Comparison of ENCODE assay signal across 1 cellular context in the genomic region with DNA sequence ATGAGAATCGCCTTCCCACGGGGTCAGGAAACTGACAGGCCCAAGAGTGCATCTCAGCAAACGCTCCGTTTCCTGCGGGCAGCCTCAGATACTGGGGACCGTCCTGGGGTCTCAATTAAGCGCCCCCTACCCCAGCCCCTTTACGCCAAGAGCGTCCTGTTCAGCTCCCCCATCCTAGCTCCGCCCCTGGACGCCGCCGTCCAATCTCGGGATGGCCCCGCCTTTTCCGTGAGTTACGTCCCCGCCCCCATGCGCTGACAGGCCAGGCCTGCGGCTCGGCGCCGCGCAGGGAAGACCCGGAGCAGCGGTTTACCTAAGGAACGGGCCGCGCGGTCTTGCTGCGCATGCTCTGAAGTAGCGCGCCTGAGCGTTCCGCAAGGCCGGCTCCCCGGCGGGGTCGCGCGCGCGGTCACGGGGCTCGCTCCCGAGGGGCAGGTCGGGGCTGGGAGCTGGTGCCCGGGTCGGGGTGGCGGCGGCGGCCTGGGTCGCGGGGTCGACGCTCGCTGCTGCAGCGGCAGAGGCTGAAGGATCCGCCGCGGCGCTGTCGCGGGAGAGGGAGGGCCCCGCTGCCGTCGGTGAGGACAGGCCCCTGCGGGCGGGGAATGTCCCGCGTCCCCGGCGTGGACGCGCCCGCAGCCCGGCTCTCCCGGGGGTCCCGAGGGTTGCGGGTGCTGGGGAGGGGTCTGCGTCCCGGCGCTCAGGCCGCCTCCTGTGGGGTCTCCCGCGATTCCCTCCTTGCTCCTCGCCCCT.
A peak's percentile ranks its signal among the peaks of the same experiment; 100 is the strongest.
TF ChIP-seq lines count a peak whose summit lies in the region.

A gene with protein sequence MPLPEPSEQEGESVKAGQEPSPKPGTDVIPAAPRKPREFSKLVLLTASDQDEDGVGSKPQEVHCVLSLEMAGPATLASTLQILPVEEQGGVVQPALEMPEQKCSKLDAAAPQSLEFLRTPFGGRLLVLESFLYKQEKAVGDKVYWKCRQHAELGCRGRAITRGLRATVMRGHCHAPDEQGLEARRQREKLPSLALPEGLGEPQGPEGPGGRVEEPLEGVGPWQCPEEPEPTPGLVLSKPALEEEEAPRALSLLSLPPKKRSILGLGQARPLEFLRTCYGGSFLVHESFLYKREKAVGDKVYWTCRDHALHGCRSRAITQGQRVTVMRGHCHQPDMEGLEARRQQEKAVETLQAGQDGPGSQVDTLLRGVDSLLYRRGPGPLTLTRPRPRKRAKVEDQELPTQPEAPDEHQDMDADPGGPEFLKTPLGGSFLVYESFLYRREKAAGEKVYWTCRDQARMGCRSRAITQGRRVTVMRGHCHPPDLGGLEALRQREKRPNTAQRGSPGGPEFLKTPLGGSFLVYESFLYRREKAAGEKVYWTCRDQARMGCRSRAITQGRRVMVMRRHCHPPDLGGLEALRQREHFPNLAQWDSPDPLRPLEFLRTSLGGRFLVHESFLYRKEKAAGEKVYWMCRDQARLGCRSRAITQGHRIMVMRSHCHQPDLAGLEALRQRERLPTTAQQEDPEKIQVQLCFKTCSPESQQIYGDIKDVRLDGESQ (plus strand): TSS at position 352 of the 750 bp plus-strand sequence. CDS start 17,755 bp downstream, outside the sequence.

TF ChIP-seq in K562, 482 proteins besides CTCF, POLR2A, EP300 and RAD21 (continued from another document and continues in another):
- TF ChIP-seq HCFC1 (IDR thresholded peaks at IDR 0.05; ENCODE audit: low read depth, low read length) (peak; percentile 63), CBFB (CRISPR knock-in tag; IDR thresholded peaks at IDR 0.05) (peak; percentile 96), ZNF830 (CRISPR knock-in tag; IDR thresholded peaks at IDR 0.05) (0 out of 2 replicates have a peak, but pooled peaks have one; percentile 59), FOXK2 (conservative IDR thresholded peaks at IDR 0.05 in 1 of 2, IDR thresholded peaks at IDR 0.05 in 1 of 2; ENCODE audit: low read depth in 2 of 2) (peak in 1 of 2 experiments; percentile 44; a peak in 1 of 4 replicates), FOXM1 (IDR thresholded peaks at IDR 0.05; ENCODE audit: low read depth) (peak; percentile 54; the same call in 1 of the 2 replicates), FOXM1 (CRISPR knock-in tag; IDR thresholded peaks at IDR 0.05; ENCODE audit: low read depth) (0 out of 2 replicates have a peak, but pooled peaks have one; percentile 91), HDAC8 (tag; IDR thresholded peaks at IDR 0.05) (peak; percentile 90), TCF3 (CRISPR knock-in tag; IDR thresholded peaks at IDR 0.05) (peak; percentile 11), ZKSCAN8 (CRISPR knock-in tag; IDR thresholded peaks at IDR 0.05) (peak; percentile 57; the same call in 1 of the 2 replicates), ZNF436 (CRISPR knock-in tag; IDR thresholded peaks at IDR 0.05) (no peak), NONO (IDR thresholded peaks at IDR 0.05; ENCODE audit: low read depth in 2 of 2, low read length in 1 of 2) (peak; percentile 79 to 94; a peak in 3 of 4 replicates), ZNF586 (CRISPR knock-in tag; conservative IDR thresholded peaks at IDR 0.05) (no peak), RBM17 (IDR thresholded peaks at IDR 0.05; ENCODE audit: borderline replicate concordance, low read depth, low read length) (no peak), JUND (IDR thresholded peaks at IDR 0.05; ENCODE audit: borderline replicate concordance, low read depth, low read length) (peak; percentile 50; the same call in 1 of the 2 replicates), JUND (tag; IDR thresholded peaks at IDR 0.05; ENCODE audit: borderline replicate concordance, low read depth, low read length) (peak; percentile 32; the same call in 1 of the 3 replicates), E2F3 (CRISPR knock-in tag; IDR thresholded peaks at IDR 0.05) (peak; percentile 78), ZNF23 (CRISPR knock-in tag; IDR thresholded peaks at IDR 0.05) (no peak), CREB1 (IDR thresholded peaks at IDR 0.05) (peak; percentile 36; the same call in 1 of the 2 replicates), CREB1 (CRISPR knock-in tag; IDR thresholded peaks at IDR 0.05) (peak; percentile 85), HMGN3 (IDR thresholded peaks at IDR 0.05; ENCODE audit: borderline replicate concordance, extremely low read depth, insufficient read length, low read depth, low read length) (peak; percentile 77), ZNF175 (CRISPR knock-in tag; IDR thresholded peaks at IDR 0.05; ENCODE audit: low read depth) (peak; percentile 70; the same call in 1 of the 2 replicates), FIP1L1 (IDR thresholded peaks at IDR 0.05; ENCODE audit: low read depth, low read length, poor library complexity, severe bottlenecking) (peak; percentile 93), RBBP5 (IDR thresholded peaks at IDR 0.05; ENCODE audit: borderline replicate concordance, insufficient read depth, low read length, poor library complexity, severe bottlenecking) (peak; percentile 72), COPS2 (conservative IDR thresholded peaks at IDR 0.05) (no peak), KLF1 (tag; IDR thresholded peaks at IDR 0.05) (peak; percentile 44; the same call in 1 of the 2 replicates), SMAD4 (CRISPR knock-in tag; conservative IDR thresholded peaks at IDR 0.05) (peak; percentile 92), ZBTB1 (CRISPR knock-in tag; IDR thresholded peaks at IDR 0.05; ENCODE audit: borderline replicate concordance, low read depth) (0 out of 2 replicates have a peak, but pooled peaks have one; percentile 55), SIN3A (IDR thresholded peaks at IDR 0.05; ENCODE audit: borderline replicate concordance in 2 of 2, control insufficient read depth in 1 of 2, low read depth in 2 of 2, low read length in 2 of 2) (peak in 1 of 2 experiments; percentile 39; a peak in 1 of 4 replicates), NRF1 (conservative IDR thresholded peaks at IDR 0.05 in 1 of 2, IDR thresholded peaks at IDR 0.05 in 1 of 2) (peak; percentile 95 to 96), RCOR1 (IDR thresholded peaks at IDR 0.05; ENCODE audit: borderline replicate concordance in 1 of 2, low read depth in 2 of 2, low read length in 2 of 2) (peak in 1 of 2 experiments; percentile 79; a peak in 1 of 4 replicates), RBM25 (IDR thresholded peaks at IDR 0.05; ENCODE audit: low read depth, low read length, severe bottlenecking) (peak; percentile 24), KDM5B (IDR thresholded peaks at IDR 0.05; ENCODE audit: insufficient replicate concordance, low read depth, low read length) (peak; percentile 46), ATF7 (IDR thresholded peaks at IDR 0.05) (peak; percentile 85), POLR2AphosphoS5 (IDR thresholded peaks at IDR 0.05; ENCODE audit: control insufficient read depth, insufficient read depth, low read depth, low read length) (peak; percentile 41; the same call in 1 of the 2 replicates), ZNF583 (CRISPR knock-in tag; IDR thresholded peaks at IDR 0.05) (peak; percentile 80), SRF (CRISPR knock-in tag; IDR thresholded peaks at IDR 0.05) (peak in 1 of 2 experiments; percentile 81; a peak in 1 of 4 replicates), ZBTB17 (CRISPR knock-in tag; IDR thresholded peaks at IDR 0.05) (peak; percentile 69; the same call in 1 of the 2 replicates), FOXA1 (IDR thresholded peaks at IDR 0.05; ENCODE audit: borderline replicate concordance) (no peak), ZNF584 (CRISPR knock-in tag; IDR thresholded peaks at IDR 0.05; ENCODE audit: low read depth) (peak; percentile 67; the same call in 1 of the 2 replicates), NEUROD1 (IDR thresholded peaks at IDR 0.05; ENCODE audit: borderline replicate concordance, low read depth, low read length, partially characterized antibody) (peak; percentile 99), ZKSCAN1 (IDR thresholded peaks at IDR 0.05; ENCODE audit: low read depth, low read length) (no peak), NR4A1 (CRISPR knock-in tag; IDR thresholded peaks at IDR 0.05) (0 out of 2 replicates have a peak, but pooled peaks have one; percentile 49), NR4A1 (tag; IDR thresholded peaks at IDR 0.05) (peak; percentile 93), PHF8 (IDR thresholded peaks at IDR 0.05; ENCODE audit: borderline replicate concordance, low read length) (peak; percentile 84; the same call in 1 of the 2 replicates), TOE1 (IDR thresholded peaks at IDR 0.05; ENCODE audit: borderline replicate concordance) (peak; percentile 94), TOE1 (CRISPR knock-in tag; IDR thresholded peaks at IDR 0.05; ENCODE audit: borderline replicate concordance, low read depth) (no peak), MAZ (CRISPR knock-in tag; conservative IDR thresholded peaks at IDR 0.05 in 1 of 2, IDR thresholded peaks at IDR 0.05 in 1 of 2) (peak; percentile 79 to 94)
- TF ChIP-seq, protein P1, sequence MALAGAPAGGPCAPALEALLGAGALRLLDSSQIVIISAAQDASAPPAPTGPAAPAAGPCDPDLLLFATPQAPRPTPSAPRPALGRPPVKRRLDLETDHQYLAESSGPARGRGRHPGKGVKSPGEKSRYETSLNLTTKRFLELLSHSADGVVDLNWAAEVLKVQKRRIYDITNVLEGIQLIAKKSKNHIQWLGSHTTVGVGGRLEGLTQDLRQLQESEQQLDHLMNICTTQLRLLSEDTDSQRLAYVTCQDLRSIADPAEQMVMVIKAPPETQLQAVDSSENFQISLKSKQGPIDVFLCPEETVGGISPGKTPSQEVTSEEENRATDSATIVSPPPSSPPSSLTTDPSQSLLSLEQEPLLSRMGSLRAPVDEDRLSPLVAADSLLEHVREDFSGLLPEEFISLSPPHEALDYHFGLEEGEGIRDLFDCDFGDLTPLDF (CRISPR knock-in tag; IDR thresholded peaks at IDR 0.05) = peak; percentile 91
- TF ChIP-seq, protein P2, sequence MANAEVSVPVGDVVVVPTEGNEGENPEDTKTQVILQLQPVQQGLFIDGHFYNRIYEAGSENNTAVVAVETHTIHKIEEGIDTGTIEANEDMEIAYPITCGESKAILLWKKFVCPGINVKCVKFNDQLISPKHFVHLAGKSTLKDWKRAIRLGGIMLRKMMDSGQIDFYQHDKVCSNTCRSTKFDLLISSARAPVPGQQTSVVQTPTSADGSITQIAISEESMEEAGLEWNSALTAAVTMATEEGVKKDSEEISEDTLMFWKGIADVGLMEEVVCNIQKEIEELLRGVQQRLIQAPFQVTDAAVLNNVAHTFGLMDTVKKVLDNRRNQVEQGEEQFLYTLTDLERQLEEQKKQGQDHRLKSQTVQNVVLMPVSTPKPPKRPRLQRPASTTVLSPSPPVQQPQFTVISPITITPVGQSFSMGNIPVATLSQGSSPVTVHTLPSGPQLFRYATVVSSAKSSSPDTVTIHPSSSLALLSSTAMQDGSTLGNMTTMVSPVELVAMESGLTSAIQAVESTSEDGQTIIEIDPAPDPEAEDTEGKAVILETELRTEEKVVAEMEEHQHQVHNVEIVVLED (CRISPR knock-in tag; IDR thresholded peaks at IDR 0.05) = peak; percentile 86
- TF ChIP-seq, protein P3, sequence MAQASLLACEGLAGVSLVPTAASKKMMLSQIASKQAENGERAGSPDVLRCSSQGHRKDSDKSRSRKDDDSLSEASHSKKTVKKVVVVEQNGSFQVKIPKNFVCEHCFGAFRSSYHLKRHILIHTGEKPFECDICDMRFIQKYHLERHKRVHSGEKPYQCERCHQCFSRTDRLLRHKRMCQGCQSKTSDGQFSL (CRISPR knock-in tag; IDR thresholded peaks at IDR 0.05) = peak; percentile 37; the same call in 1 of the 2 replicates
- TF ChIP-seq, protein P3 (tag; IDR thresholded peaks at IDR 0.05) = 0 out of 4 replicates have a peak, but pooled peaks of 1 of the 2 experiments have one; percentile 7
- TF ChIP-seq, protein P4, sequence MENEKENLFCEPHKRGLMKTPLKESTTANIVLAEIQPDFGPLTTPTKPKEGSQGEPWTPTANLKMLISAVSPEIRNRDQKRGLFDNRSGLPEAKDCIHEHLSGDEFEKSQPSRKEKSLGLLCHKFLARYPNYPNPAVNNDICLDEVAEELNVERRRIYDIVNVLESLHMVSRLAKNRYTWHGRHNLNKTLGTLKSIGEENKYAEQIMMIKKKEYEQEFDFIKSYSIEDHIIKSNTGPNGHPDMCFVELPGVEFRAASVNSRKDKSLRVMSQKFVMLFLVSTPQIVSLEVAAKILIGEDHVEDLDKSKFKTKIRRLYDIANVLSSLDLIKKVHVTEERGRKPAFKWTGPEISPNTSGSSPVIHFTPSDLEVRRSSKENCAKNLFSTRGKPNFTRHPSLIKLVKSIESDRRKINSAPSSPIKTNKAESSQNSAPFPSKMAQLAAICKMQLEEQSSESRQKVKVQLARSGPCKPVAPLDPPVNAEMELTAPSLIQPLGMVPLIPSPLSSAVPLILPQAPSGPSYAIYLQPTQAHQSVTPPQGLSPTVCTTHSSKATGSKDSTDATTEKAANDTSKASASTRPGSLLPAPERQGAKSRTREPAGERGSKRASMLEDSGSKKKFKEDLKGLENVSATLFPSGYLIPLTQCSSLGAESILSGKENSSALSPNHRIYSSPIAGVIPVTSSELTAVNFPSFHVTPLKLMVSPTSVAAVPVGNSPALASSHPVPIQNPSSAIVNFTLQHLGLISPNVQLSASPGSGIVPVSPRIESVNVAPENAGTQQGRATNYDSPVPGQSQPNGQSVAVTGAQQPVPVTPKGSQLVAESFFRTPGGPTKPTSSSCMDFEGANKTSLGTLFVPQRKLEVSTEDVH (IDR thresholded peaks at IDR 0.05; ENCODE audit: low read depth, partially characterized antibody) = peak; percentile 81
- TF ChIP-seq, protein P5, sequence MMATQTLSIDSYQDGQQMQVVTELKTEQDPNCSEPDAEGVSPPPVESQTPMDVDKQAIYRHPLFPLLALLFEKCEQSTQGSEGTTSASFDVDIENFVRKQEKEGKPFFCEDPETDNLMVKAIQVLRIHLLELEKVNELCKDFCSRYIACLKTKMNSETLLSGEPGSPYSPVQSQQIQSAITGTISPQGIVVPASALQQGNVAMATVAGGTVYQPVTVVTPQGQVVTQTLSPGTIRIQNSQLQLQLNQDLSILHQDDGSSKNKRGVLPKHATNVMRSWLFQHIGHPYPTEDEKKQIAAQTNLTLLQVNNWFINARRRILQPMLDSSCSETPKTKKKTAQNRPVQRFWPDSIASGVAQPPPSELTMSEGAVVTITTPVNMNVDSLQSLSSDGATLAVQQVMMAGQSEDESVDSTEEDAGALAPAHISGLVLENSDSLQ (IDR thresholded peaks at IDR 0.05) = peak; percentile 88
- TF ChIP-seq, protein P6, sequence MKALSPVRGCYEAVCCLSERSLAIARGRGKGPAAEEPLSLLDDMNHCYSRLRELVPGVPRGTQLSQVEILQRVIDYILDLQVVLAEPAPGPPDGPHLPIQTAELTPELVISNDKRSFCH (CRISPR knock-in tag; IDR thresholded peaks at IDR 0.05) = no peak
- TF ChIP-seq, protein P6 (tag; IDR thresholded peaks at IDR 0.05) = peak; percentile 91
- TF ChIP-seq, protein P7, sequence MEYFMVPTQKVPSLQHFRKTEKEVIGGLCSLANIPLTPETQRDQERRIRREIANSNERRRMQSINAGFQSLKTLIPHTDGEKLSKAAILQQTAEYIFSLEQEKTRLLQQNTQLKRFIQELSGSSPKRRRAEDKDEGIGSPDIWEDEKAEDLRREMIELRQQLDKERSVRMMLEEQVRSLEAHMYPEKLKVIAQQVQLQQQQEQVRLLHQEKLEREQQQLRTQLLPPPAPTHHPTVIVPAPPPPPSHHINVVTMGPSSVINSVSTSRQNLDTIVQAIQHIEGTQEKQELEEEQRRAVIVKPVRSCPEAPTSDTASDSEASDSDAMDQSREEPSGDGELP (CRISPR knock-in tag; IDR thresholded peaks at IDR 0.05; ENCODE audit: borderline replicate concordance) = peak; percentile 82
- TF ChIP-seq, protein P8, sequence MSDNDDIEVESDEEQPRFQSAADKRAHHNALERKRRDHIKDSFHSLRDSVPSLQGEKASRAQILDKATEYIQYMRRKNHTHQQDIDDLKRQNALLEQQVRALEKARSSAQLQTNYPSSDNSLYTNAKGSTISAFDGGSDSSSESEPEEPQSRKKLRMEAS (CRISPR knock-in tag; IDR thresholded peaks at IDR 0.05) = peak; percentile 71
